ENCODE assay signal across 1 cellular context in the genomic region with DNA sequence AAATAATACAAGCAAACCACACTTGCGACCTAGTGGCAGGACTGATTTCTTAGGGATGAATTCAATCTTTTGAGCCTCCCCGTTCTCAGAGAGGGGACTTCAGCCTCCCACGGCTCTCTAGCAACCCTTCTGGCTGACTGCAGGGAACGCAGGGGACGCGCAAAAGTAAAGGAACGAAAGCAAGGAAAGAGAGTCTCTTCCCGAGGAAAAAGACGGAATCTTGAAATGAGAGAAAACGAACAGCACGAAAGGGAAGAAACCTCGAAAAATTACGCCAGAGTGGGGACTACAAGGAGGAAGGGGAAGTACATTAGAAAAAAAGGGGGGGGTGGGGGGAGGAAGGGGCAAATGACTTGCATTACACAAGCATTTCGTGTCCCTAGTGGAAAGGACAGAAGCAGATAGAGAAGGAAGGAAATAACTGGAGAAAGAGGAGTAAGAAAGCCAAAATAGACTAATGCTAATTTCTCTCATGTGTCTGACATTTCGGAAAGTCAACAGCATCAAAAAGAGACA.
TF ChIP-seq lines count a peak whose summit lies in the region.

No MANE protein-coding gene starts in this region.

TF ChIP-seq in HEK293T, 16 proteins besides CTCF, POLR2A, EP300 and RAD21:
- TF ChIP-seq FOXA1 (IDR thresholded peaks at IDR 0.05) (no peak), SP1 (IDR thresholded peaks at IDR 0.05) (no peak), TARDBP (IDR thresholded peaks at IDR 0.05) (no peak), HDGF (IDR thresholded peaks at IDR 0.05; ENCODE audit: borderline replicate concordance) (no peak), NFRKB (IDR thresholded peaks at IDR 0.05) (no peak), LEF1 (IDR thresholded peaks at IDR 0.05; ENCODE audit: borderline replicate concordance) (no peak), SUZ12 (IDR thresholded peaks at IDR 0.05) (no peak), ELF4 (IDR thresholded peaks at IDR 0.05) (no peak), BHLHE40 (IDR thresholded peaks at IDR 0.05; ENCODE audit: borderline replicate concordance) (no peak), ZNF384 (IDR thresholded peaks at IDR 0.05) (no peak), L3MBTL2 (conservative IDR thresholded peaks at IDR 0.05) (0 out of 2 replicates have a peak, but pooled peaks have one; percentile 22), CTBP1 (IDR thresholded peaks at IDR 0.05; ENCODE audit: borderline replicate concordance) (no peak), FOXK2 (IDR thresholded peaks at IDR 0.05) (0 out of 2 replicates have a peak, but pooled peaks have one; percentile 22)
